Comparison of ENCODE assay signal across 20 cellular contexts in genomic region chr12:88970742-88971141, GRCh38.
DNase-seq lines count a peak whose midpoint lies in the region; ATAC-seq and TF ChIP-seq lines count a peak whose summit lies in the region.
"Had no signal": no experiment of that assay in that cellular context is flagged by ENCODE, and none has a peak within 500 bp of the region (broad histone marks: within the 10 kb centered on the region; RNA-seq: fewer than 3 reads in every experiment).

No MANE protein-coding gene starts in this region.

- no peak overlapping the region for H3K4me2 ChIP-seq in GM23248 (ENCODE audit: unreplicated experiment)
- no peak overlapping the region for H3K4me2 ChIP-seq in Loucy (ENCODE audit: low read depth, low read length, poor library complexity, severe bottlenecking)
- H3K4me2 ChIP-seq: BLaER1, GM23338 had no signal

- H3K4me3 ChIP-seq in heart right ventricle (no peak overlapping the region), GM23248 (no peak overlapping the region), Loucy (ENCODE audit: low read length, poor library complexity, severe bottlenecking) (no peak overlapping the region)
- H3K4me3 ChIP-seq: BLaER1, GM12878, GM23338 had no signal

- intact Hi-C loops in heart right ventricle (cut with DNase I) (loop anchor here in 1 of 10 donors (5.0 kb wide), 1 partner anchor 73 kb away; no protein-coding TSS in a partner anchor), left cardiac atrium (cut with DNase I) (no loop called here)
- intact Hi-C loops in activated T-helper 1 cell treated with anti-CD3 and anti-CD28 coated beads, Interleukin-12 subunit alpha, Interleukin-12 subunit beta, Interleukin-2, Interleukin-4 antibody, amounts not matched to agents 30 ng/mL and 10 ng/mL and 1 ng/mL, durations not matched to agents 14 hours and 24 hours and 36 hours (cut with micrococcal nuclease): no loop called here

- H3K27ac ChIP-seq in heart right ventricle (peak overlapping the region in 7 of 10 donors; percentile 24 to 66 (median 39)), GM23248 (no peak overlapping the region)
- H3K27ac ChIP-seq: BLaER1, C4-2B had no signal

- in situ Hi-C loops in GM23248 (cut with MboI): no loop called here

- WGBS in heart right ventricle, 2 donors: 0 to 77% methylated on average over 1 of the region's 1 CpG
- WGBS in GM23248 (ENCODE audit: low coverage in 1 of 2, low lambda C conversion rate in 2 of 2, missing lambda C conversion rate in 2 of 2), 2 experiments: 0% methylated on average over 1 of the region's 1 CpG

- no peaks in the 10 kb centered on the region for H4K20me1 ChIP-seq in GM23248 (ENCODE audit: insufficient read depth)
- H4K20me1 ChIP-seq in Loucy (ENCODE audit: insufficient read depth, low read length, poor library complexity, severe bottlenecking): no peaks in the 10 kb centered on the region
- H4K20me1 ChIP-seq: BLaER1 had no signal

- H3F3A ChIP-seq in GM23248 (ENCODE audit: insufficient read depth) (no peaks in the 10 kb centered on the region), Loucy (ENCODE audit: low read depth) (no peaks in the 10 kb centered on the region; the same call in 1 of the 2 replicates)

- H3K9ac ChIP-seq in GM23248: no peak overlapping the region
- H3K9ac ChIP-seq in Loucy (ENCODE audit: low read depth, low read length, poor library complexity, severe bottlenecking): no peak overlapping the region
- H3K9ac ChIP-seq: BLaER1 had no signal

- no peak overlapping the region for H3K27ac Mint-ChIP-seq in activated T-helper 1 cell treated with anti-CD3 and anti-CD28 coated beads, Interleukin-12 subunit alpha, Interleukin-12 subunit beta, Interleukin-2, Interleukin-4 antibody, amounts not matched to agents 30 ng/mL and 10 ng/mL and 1 ng/mL, durations not matched to agents 14 hours and 24 hours and 36 hours
- H3K27ac Mint-ChIP-seq: B cell; CD4-positive, CD25-positive, alpha-beta regulatory T cell; CD8-positive, alpha-beta T cell; GM23338; H9; HFFc6 had no signal

- ATAC-seq in heart right ventricle: peak in 5 of 8 donors; percentile 25 to 76 (median 52)
- no peak for ATAC-seq in left cardiac atrium
- ATAC-seq: CD8-positive, alpha-beta T cell; GM12878; GM23338 had no signal

- no peaks in the 10 kb centered on the region for H3K36me3 Mint-ChIP-seq in activated T-helper 1 cell treated with anti-CD3 and anti-CD28 coated beads, Interleukin-12 subunit alpha, Interleukin-12 subunit beta, Interleukin-2, Interleukin-4 antibody, amounts not matched to agents 30 ng/mL and 10 ng/mL and 1 ng/mL, durations not matched to agents 14 hours and 24 hours and 36 hours (ENCODE audit: low read depth)
- H3K36me3 Mint-ChIP-seq: CD4-positive, CD25-positive, alpha-beta regulatory T cell; CD8-positive, alpha-beta T cell had no signal

- H3K27me3 ChIP-seq in heart right ventricle: no peaks in the 10 kb centered on the region
- no peaks in the 10 kb centered on the region for H3K27me3 ChIP-seq in GM23248 (replicated peaks; ENCODE audit: insufficient read depth)
- no peaks in the 10 kb centered on the region for H3K27me3 ChIP-seq in Loucy (ENCODE audit: insufficient read depth, low read length, poor library complexity, severe bottlenecking)
- H3K27me3 ChIP-seq: BLaER1 had no signal

- TF ChIP-seq CTCF in heart right ventricle (IDR thresholded peaks at IDR 0.05): no peak
- no peak for TF ChIP-seq CTCF in Loucy (conservative IDR thresholded peaks at IDR 0.05; ENCODE audit: low read length)

- H3K4me1 ChIP-seq in heart right ventricle (peaks cover 0 to 19% (median 2%) of the 10 kb centered on the region in 9 donors), GM23248 (ENCODE audit: insufficient read depth) (0 out of 2 replicates have a peak, but pooled peaks cover 3% of the 10 kb centered on the region), Loucy (ENCODE audit: insufficient read depth, low read length, poor library complexity, severe bottlenecking) (no peaks in the 10 kb centered on the region)
- H3K4me1 ChIP-seq: BLaER1, Caco-2 had no signal

- no peaks in the 10 kb centered on the region for H3K4me1 Mint-ChIP-seq in activated T-helper 1 cell treated with anti-CD3 and anti-CD28 coated beads, Interleukin-12 subunit alpha, Interleukin-12 subunit beta, Interleukin-2, Interleukin-4 antibody, amounts not matched to agents 30 ng/mL and 10 ng/mL and 1 ng/mL, durations not matched to agents 14 hours and 24 hours and 36 hours (ENCODE audit: low read depth)
- H3K4me1 Mint-ChIP-seq: B cell; CD4-positive, CD25-positive, alpha-beta regulatory T cell; GM23338; H9 had no signal

- H3K9me3 ChIP-seq in heart right ventricle (no peaks in the 10 kb centered on the region), GM23248 (ENCODE audit: low read depth) (no peaks in the 10 kb centered on the region), Loucy (ENCODE audit: insufficient read depth, low read depth, low read length) (no peaks in the 10 kb centered on the region)
- H3K9me3 ChIP-seq: BLaER1, Caco-2 had no signal

- DNase-seq in heart right ventricle (no peak), left cardiac atrium (no peak), GM23248 (no peak), NCI-H2029 (lab: John Stamatoyannopoulos, UW) (no peak)
- DNase-seq in activated T-helper 1 cell treated with anti-CD3 and anti-CD28 coated beads, Interleukin-12 subunit alpha, Interleukin-12 subunit beta, Interleukin-2, Interleukin-4 antibody, amounts not matched to agents 30 ng/mL and 10 ng/mL and 1 ng/mL, durations not matched to agents 14 hours and 24 hours and 36 hours (ENCODE audit: low spot score): no peak
- DNase-seq: Caco-2; CD4-positive, CD25-positive, alpha-beta regulatory T cell; CD8-positive, alpha-beta T cell; DMS 273 treated with DMSO at 0.1 percent for 48 hours; DMS79; EL; GDM1; H9; HFFc6 had no signal

- H3K9me2 ChIP-seq in GM23248 (ENCODE audit: insufficient read depth): no peaks in the 10 kb centered on the region
- no peaks in the 10 kb centered on the region for H3K9me2 ChIP-seq in Loucy (replicated peaks; ENCODE audit: low read depth, low read length)

- H3K9me3 Mint-ChIP-seq in activated T-helper 1 cell treated with anti-CD3 and anti-CD28 coated beads, Interleukin-12 subunit alpha, Interleukin-12 subunit beta, Interleukin-2, Interleukin-4 antibody, amounts not matched to agents 30 ng/mL and 10 ng/mL and 1 ng/mL, durations not matched to agents 14 hours and 24 hours and 36 hours: no peaks in the 10 kb centered on the region
- H3K9me3 Mint-ChIP-seq: CD8-positive, alpha-beta T cell; GM23338; H9; HFFc6 had no signal

- H2AFZ ChIP-seq in GM23248 (peak overlapping the region; percentile 47), Loucy (ENCODE audit: low read length) (0 out of 2 replicates have a peak overlapping the region, but pooled peaks have one; percentile 41)
- H2AFZ ChIP-seq: GM23338 had no signal

- peaks cover 15% of the 10 kb centered on the region for H3K27me3 Mint-ChIP-seq in activated T-helper 1 cell treated with anti-CD3 and anti-CD28 coated beads, Interleukin-12 subunit alpha, Interleukin-12 subunit beta, Interleukin-2, Interleukin-4 antibody, amounts not matched to agents 30 ng/mL and 10 ng/mL and 1 ng/mL, durations not matched to agents 14 hours and 24 hours and 36 hours (ENCODE audit: insufficient read depth)
- H3K27me3 Mint-ChIP-seq: B cell had no signal

- no peak overlapping the region for H3K4me3 Mint-ChIP-seq in activated T-helper 1 cell treated with anti-CD3 and anti-CD28 coated beads, Interleukin-12 subunit alpha, Interleukin-12 subunit beta, Interleukin-2, Interleukin-4 antibody, amounts not matched to agents 30 ng/mL and 10 ng/mL and 1 ng/mL, durations not matched to agents 14 hours and 24 hours and 36 hours
- H3K4me3 Mint-ChIP-seq: B cell; CD4-positive, CD25-positive, alpha-beta regulatory T cell; CD8-positive, alpha-beta T cell; GM23338; H9; HFFc6 had no signal

- no peaks in the 10 kb centered on the region for H3K36me3 ChIP-seq in heart right ventricle
- H3K36me3 ChIP-seq in GM23248 (ENCODE audit: low read depth): no peaks in the 10 kb centered on the region
- no peaks in the 10 kb centered on the region for H3K36me3 ChIP-seq in Loucy (ENCODE audit: insufficient read depth, low read length)
- H3K36me3 ChIP-seq: BLaER1 had no signal

- no peaks in the 10 kb centered on the region for H3K79me2 ChIP-seq in GM23248 (ENCODE audit: insufficient read depth)
- H3K79me2 ChIP-seq in Loucy (ENCODE audit: insufficient read depth, low read length): no peaks in the 10 kb centered on the region

Comparison
In these comparisons a context has a peak if more than half of its experiments do, and no peak if none do; other contexts are left out.
1. ATAC-seq: peak in heart right ventricle (5 of 8); none in left cardiac atrium (0 of 2).